ENCODE assay signal across 1 cellular context in the genomic region with DNA sequence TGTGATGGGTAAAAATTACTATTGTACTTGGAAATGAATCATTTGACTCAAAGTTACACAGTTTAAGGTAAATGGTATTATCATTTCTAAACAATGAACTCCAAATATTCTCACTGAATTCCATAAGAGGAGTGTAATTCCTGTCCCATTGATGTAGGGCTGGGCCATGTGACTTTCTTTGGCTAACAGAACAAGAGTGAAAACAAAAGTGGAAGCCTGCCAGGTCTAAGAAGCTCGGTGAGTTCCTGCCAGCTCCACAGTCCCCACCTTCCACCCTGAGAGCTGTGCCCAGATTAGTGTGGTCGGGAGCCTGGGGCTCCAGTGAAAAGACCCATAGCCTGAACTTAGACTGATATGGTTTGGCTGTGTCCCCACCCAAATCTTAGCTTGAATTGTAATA.
TF ChIP-seq lines count a peak whose summit lies in the region.

No MANE protein-coding gene starts in this region.

TF ChIP-seq in WTC11, 78 proteins besides CTCF, POLR2A, EP300 and RAD21 (continued from another document):
- TF ChIP-seq, protein P1, sequence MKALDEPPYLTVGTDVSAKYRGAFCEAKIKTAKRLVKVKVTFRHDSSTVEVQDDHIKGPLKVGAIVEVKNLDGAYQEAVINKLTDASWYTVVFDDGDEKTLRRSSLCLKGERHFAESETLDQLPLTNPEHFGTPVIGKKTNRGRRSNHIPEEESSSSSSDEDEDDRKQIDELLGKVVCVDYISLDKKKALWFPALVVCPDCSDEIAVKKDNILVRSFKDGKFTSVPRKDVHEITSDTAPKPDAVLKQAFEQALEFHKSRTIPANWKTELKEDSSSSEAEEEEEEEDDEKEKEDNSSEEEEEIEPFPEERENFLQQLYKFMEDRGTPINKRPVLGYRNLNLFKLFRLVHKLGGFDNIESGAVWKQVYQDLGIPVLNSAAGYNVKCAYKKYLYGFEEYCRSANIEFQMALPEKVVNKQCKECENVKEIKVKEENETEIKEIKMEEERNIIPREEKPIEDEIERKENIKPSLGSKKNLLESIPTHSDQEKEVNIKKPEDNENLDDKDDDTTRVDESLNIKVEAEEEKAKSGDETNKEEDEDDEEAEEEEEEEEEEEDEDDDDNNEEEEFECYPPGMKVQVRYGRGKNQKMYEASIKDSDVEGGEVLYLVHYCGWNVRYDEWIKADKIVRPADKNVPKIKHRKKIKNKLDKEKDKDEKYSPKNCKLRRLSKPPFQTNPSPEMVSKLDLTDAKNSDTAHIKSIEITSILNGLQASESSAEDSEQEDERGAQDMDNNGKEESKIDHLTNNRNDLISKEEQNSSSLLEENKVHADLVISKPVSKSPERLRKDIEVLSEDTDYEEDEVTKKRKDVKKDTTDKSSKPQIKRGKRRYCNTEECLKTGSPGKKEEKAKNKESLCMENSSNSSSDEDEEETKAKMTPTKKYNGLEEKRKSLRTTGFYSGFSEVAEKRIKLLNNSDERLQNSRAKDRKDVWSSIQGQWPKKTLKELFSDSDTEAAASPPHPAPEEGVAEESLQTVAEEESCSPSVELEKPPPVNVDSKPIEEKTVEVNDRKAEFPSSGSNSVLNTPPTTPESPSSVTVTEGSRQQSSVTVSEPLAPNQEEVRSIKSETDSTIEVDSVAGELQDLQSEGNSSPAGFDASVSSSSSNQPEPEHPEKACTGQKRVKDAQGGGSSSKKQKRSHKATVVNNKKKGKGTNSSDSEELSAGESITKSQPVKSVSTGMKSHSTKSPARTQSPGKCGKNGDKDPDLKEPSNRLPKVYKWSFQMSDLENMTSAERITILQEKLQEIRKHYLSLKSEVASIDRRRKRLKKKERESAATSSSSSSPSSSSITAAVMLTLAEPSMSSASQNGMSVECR (CRISPR knock-in tag; IDR thresholded peaks at IDR 0.05; ENCODE audit: borderline replicate concordance), result no peak
- TF ChIP-seq NR2C2 (CRISPR knock-in tag; IDR thresholded peaks at IDR 0.05) (no peak), NFE2L1 (CRISPR knock-in tag; IDR thresholded peaks at IDR 0.05) (no peak)
- TF ChIP-seq, protein P2, sequence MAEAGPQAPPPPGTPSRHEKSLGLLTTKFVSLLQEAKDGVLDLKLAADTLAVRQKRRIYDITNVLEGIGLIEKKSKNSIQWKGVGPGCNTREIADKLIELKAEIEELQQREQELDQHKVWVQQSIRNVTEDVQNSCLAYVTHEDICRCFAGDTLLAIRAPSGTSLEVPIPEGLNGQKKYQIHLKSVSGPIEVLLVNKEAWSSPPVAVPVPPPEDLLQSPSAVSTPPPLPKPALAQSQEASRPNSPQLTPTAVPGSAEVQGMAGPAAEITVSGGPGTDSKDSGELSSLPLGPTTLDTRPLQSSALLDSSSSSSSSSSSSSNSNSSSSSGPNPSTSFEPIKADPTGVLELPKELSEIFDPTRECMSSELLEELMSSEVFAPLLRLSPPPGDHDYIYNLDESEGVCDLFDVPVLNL (CRISPR knock-in tag; IDR thresholded peaks at IDR 0.05; ENCODE audit: borderline replicate concordance, low read depth), result no peak
TF ChIP-seq in WTC11: peak in this region for 0.
